ENCODE assay signal across 1 cellular context in genomic region chr3:177359601-177360357, GRCh38.
TF ChIP-seq lines count a peak whose summit lies in the region.

No MANE protein-coding gene starts in this region.

TF ChIP-seq in K562, 482 proteins besides CTCF, POLR2A, EP300 and RAD21 (continued from another document and continues in another):
- TF ChIP-seq TCF3 (CRISPR knock-in tag; IDR thresholded peaks at IDR 0.05), result peak; percentile 70
- TF ChIP-seq GTF2E2 (tag; IDR thresholded peaks at IDR 0.05), result no peak
- TF ChIP-seq ZNF23 (CRISPR knock-in tag; IDR thresholded peaks at IDR 0.05), result no peak
- no peak for TF ChIP-seq ZNF217 (CRISPR knock-in tag; IDR thresholded peaks at IDR 0.05)
- TF ChIP-seq DPF2 (IDR thresholded peaks at IDR 0.05), result peak; percentile 69; the same call in 1 of the 2 replicates
- peak; percentile 82; the same call in 1 of the 2 replicates for TF ChIP-seq RUNX1 (IDR thresholded peaks at IDR 0.05; ENCODE audit: low read depth)
- TF ChIP-seq PBX2 (CRISPR knock-in tag; IDR thresholded peaks at IDR 0.05; ENCODE audit: low read depth), result no peak
- no peak for TF ChIP-seq PBX2 (tag; conservative IDR thresholded peaks at IDR 0.05; ENCODE audit: low read depth)
- TF ChIP-seq NCOA2 (IDR thresholded peaks at IDR 0.05; ENCODE audit: partially characterized antibody in 2 of 2), result peak in 1 of 2 experiments; percentile 43
- TF ChIP-seq HNRNPUL1 (IDR thresholded peaks at IDR 0.05; ENCODE audit: low read length), result no peak
- TF ChIP-seq BACH1 (tag; IDR thresholded peaks at IDR 0.05), result no peak
- no peak for TF ChIP-seq BRCA1 (IDR thresholded peaks at IDR 0.05)
- no peak for TF ChIP-seq BRCA1 (CRISPR knock-in tag; IDR thresholded peaks at IDR 0.05)
- TF ChIP-seq, protein P1, sequence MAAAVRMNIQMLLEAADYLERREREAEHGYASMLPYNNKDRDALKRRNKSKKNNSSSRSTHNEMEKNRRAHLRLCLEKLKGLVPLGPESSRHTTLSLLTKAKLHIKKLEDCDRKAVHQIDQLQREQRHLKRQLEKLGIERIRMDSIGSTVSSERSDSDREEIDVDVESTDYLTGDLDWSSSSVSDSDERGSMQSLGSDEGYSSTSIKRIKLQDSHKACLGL (CRISPR knock-in tag; IDR thresholded peaks at IDR 0.05; ENCODE audit: borderline replicate concordance, poor library complexity, severe bottlenecking), result no peak
- no peak for TF ChIP-seq MIER1 (IDR thresholded peaks at IDR 0.05; ENCODE audit: low read depth)
- peak; percentile 82 for TF ChIP-seq CREB1 (IDR thresholded peaks at IDR 0.05)
- peak; percentile 77 for TF ChIP-seq CREB1 (CRISPR knock-in tag; IDR thresholded peaks at IDR 0.05)
- no peak for TF ChIP-seq ZSCAN29 (IDR thresholded peaks at IDR 0.05)
- TF ChIP-seq GATAD2B (IDR thresholded peaks at IDR 0.05; ENCODE audit: borderline replicate concordance), result peak; percentile 83
- 0 out of 2 replicates have a peak, but pooled peaks have one; percentile 60 for TF ChIP-seq ATF6 (CRISPR knock-in tag; IDR thresholded peaks at IDR 0.05)
- TF ChIP-seq GABPB1 (CRISPR knock-in tag; IDR thresholded peaks at IDR 0.05), result peak; percentile 80
- TF ChIP-seq RBM34 (IDR thresholded peaks at IDR 0.05; ENCODE audit: borderline replicate concordance, insufficient read depth, low read length), result no peak
- TF ChIP-seq KLF13 (tag; IDR thresholded peaks at IDR 0.05; ENCODE audit: borderline replicate concordance, low read depth), result peak; percentile 50; the same call in 1 of the 2 replicates
- no peak for TF ChIP-seq SNIP1 (IDR thresholded peaks at IDR 0.05; ENCODE audit: low read depth)
- TF ChIP-seq ELF2 (CRISPR knock-in tag; IDR thresholded peaks at IDR 0.05), result no peak; the same call in 1 of the 2 replicates
- no peak for TF ChIP-seq CLOCK (CRISPR knock-in tag; IDR thresholded peaks at IDR 0.05; ENCODE audit: borderline replicate concordance)
- no peak for TF ChIP-seq ZNF785 (CRISPR knock-in tag; IDR thresholded peaks at IDR 0.05)
- no peak for TF ChIP-seq ZZZ3 (IDR thresholded peaks at IDR 0.05)
- TF ChIP-seq CAMTA2 (CRISPR knock-in tag; conservative IDR thresholded peaks at IDR 0.05), result no peak
- no peak for TF ChIP-seq HDAC6 (IDR thresholded peaks at IDR 0.05; ENCODE audit: low read depth, low read length)
- TF ChIP-seq, protein P2, sequence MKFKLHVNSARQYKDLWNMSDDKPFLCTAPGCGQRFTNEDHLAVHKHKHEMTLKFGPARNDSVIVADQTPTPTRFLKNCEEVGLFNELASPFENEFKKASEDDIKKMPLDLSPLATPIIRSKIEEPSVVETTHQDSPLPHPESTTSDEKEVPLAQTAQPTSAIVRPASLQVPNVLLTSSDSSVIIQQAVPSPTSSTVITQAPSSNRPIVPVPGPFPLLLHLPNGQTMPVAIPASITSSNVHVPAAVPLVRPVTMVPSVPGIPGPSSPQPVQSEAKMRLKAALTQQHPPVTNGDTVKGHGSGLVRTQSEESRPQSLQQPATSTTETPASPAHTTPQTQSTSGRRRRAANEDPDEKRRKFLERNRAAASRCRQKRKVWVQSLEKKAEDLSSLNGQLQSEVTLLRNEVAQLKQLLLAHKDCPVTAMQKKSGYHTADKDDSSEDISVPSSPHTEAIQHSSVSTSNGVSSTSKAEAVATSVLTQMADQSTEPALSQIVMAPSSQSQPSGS (CRISPR knock-in tag; IDR thresholded peaks at IDR 0.05), result peak; percentile 96
- peak; percentile 12; the same call in 1 of the 2 replicates for TF ChIP-seq ZKSCAN8 (CRISPR knock-in tag; IDR thresholded peaks at IDR 0.05)
- TF ChIP-seq CBFB (CRISPR knock-in tag; IDR thresholded peaks at IDR 0.05), result no peak; the same call in 1 of the 2 replicates
- TF ChIP-seq ZNF518B (CRISPR knock-in tag; IDR thresholded peaks at IDR 0.05), result no peak
- TF ChIP-seq ZNF57 (CRISPR knock-in tag; IDR thresholded peaks at IDR 0.05), result no peak
- TF ChIP-seq RBM17 (IDR thresholded peaks at IDR 0.05; ENCODE audit: borderline replicate concordance, low read depth, low read length), result no peak
- no peak for TF ChIP-seq ZNF212 (CRISPR knock-in tag; IDR thresholded peaks at IDR 0.05)
- TF ChIP-seq E2F1 (CRISPR knock-in tag; IDR thresholded peaks at IDR 0.05), result no peak; the same call in 1 of the 2 replicates
- peak; percentile 76 for TF ChIP-seq STAT5A (IDR thresholded peaks at IDR 0.05; ENCODE audit: borderline replicate concordance, low read length)
- no peak for TF ChIP-seq SIN3A (IDR thresholded peaks at IDR 0.05; ENCODE audit: borderline replicate concordance in 2 of 2, control insufficient read depth in 1 of 2, low read depth in 2 of 2, low read length in 2 of 2)
- TF ChIP-seq POLR3A (IDR thresholded peaks at IDR 0.05; ENCODE audit: borderline replicate concordance, extremely low read depth, insufficient read depth, insufficient read length), result no peak
- TF ChIP-seq, protein P3, sequence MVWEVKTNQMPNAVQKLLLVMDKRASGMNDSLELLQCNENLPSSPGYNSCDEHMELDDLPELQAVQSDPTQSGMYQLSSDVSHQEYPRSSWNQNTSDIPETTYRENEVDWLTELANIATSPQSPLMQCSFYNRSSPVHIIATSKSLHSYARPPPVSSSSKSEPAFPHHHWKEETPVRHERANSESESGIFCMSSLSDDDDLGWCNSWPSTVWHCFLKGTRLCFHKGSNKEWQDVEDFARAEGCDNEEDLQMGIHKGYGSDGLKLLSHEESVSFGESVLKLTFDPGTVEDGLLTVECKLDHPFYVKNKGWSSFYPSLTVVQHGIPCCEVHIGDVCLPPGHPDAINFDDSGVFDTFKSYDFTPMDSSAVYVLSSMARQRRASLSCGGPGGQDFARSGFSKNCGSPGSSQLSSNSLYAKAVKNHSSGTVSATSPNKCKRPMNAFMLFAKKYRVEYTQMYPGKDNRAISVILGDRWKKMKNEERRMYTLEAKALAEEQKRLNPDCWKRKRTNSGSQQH (CRISPR knock-in tag; IDR thresholded peaks at IDR 0.05), result no peak
- TF ChIP-seq, protein P4, sequence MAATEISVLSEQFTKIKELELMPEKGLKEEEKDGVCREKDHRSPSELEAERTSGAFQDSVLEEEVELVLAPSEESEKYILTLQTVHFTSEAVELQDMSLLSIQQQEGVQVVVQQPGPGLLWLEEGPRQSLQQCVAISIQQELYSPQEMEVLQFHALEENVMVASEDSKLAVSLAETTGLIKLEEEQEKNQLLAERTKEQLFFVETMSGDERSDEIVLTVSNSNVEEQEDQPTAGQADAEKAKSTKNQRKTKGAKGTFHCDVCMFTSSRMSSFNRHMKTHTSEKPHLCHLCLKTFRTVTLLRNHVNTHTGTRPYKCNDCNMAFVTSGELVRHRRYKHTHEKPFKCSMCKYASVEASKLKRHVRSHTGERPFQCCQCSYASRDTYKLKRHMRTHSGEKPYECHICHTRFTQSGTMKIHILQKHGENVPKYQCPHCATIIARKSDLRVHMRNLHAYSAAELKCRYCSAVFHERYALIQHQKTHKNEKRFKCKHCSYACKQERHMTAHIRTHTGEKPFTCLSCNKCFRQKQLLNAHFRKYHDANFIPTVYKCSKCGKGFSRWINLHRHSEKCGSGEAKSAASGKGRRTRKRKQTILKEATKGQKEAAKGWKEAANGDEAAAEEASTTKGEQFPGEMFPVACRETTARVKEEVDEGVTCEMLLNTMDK (IDR thresholded peaks at IDR 0.05; ENCODE audit: borderline replicate concordance, insufficient read depth, low read depth, low read length, poor library complexity, severe bottlenecking), result no peak
- peak; percentile 73; the same call in 1 of the 2 replicates for TF ChIP-seq FOXM1 (IDR thresholded peaks at IDR 0.05; ENCODE audit: low read depth)
- TF ChIP-seq FOXM1 (CRISPR knock-in tag; IDR thresholded peaks at IDR 0.05; ENCODE audit: low read depth), result no peak
- TF ChIP-seq CEBPG (CRISPR knock-in tag; IDR thresholded peaks at IDR 0.05), result peak; percentile 64; the same call in 1 of the 2 replicates
- TF ChIP-seq CEBPG (tag; conservative IDR thresholded peaks at IDR 0.05 in 1 of 2, IDR thresholded peaks at IDR 0.05 in 1 of 2), result peak in 1 of 2 experiments; percentile 47; a peak in 1 of 4 replicates
- no peak for TF ChIP-seq LARP7 (IDR thresholded peaks at IDR 0.05)
- TF ChIP-seq CHD4 (IDR thresholded peaks at IDR 0.05; ENCODE audit: insufficient read depth, insufficient replicate concordance, low read depth, low read length, poor library complexity, severe bottlenecking), result no peak
- no peak for TF ChIP-seq EWSR1 (IDR thresholded peaks at IDR 0.05; ENCODE audit: borderline replicate concordance, low read depth, partially characterized antibody)
- TF ChIP-seq, protein P5, sequence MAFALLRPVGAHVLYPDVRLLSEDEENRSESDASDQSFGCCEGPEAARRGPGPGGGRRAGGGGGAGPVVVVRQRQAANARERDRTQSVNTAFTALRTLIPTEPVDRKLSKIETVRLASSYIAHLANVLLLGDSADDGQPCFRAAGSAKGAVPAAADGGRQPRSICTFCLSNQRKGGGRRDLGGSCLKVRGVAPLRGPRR (CRISPR knock-in tag; IDR thresholded peaks at IDR 0.05), result no peak
